Comparison of ENCODE assay signal across 18 cellular contexts in the genomic region with DNA sequence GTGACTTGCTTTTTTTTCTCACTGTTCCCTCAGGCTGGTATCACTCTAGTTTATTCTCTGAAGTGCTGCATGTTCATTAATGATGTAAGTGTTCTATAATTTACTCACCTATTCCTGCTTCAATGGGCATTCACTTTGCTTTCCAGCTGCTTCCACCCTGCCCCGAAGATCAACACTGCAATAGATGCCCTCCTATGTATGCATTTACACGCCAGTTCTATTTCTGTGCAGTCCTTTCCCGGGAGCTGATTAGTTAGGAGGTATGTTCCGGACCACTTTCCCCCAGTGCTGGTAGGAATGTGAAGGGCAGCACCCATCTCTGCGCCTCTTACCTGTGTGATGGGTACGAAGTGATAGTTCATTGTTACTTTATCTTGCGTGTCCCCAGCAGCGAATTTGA.
"Had no signal": no experiment of that assay in that cellular context is flagged by ENCODE, and none has a peak within 500 bp of the region (broad histone marks: within the 10 kb centered on the region; RNA-seq: fewer than 3 reads in every experiment).

No MANE protein-coding gene starts in this region.

- H3K4me1 ChIP-seq: body of pancreas had no signal

- H3K9me3 Mint-ChIP-seq: stimulated activated effector memory CD8-positive, alpha-beta T cell treated with anti-CD3 and anti-CD28 coated beads, Interleukin-12 subunit alpha, Interleukin-12 subunit beta, amount 100 ng/mL, for 72 hours had no signal

- H3K27ac Mint-ChIP-seq: activated naive CD4-positive, alpha-beta T cell treated with anti-CD3 and anti-CD28 coated beads, Interleukin-2, amount 10 ng/mL, durations not matched to agents 7 days and 5 days; stimulated activated effector memory CD8-positive, alpha-beta T cell treated with anti-CD3 and anti-CD28 coated beads, Interleukin-12 subunit alpha, Interleukin-12 subunit beta, amount 100 ng/mL, for 72 hours had no signal

- H3K36me3 ChIP-seq: esophagus muscularis mucosa, ovary had no signal

- H3K27me3 Mint-ChIP-seq: activated naive CD4-positive, alpha-beta T cell treated with anti-CD3 and anti-CD28 coated beads, Interleukin-2, amount 10 ng/mL, durations not matched to agents 7 days and 5 days had no signal

- DNase-seq: activated CD4-positive, alpha-beta T cell treated with anti-CD3 and anti-CD28 coated beads for 1 hour; activated CD4-positive, alpha-beta T cell treated with anti-CD3 and anti-CD28 coated beads, Interleukin-2, amount 50 U/mL, for 4 hours; activated naive CD4-positive, alpha-beta T cell treated with anti-CD3 and anti-CD28 coated beads, Interleukin-2, amount 10 ng/mL, durations not matched to agents 7 days and 5 days; amygdala; body of pancreas; effector CD4-positive, alpha-beta T cell; hippocampal formation; left lung; mesenchymal stem cell; ovary; stimulated activated CD4-positive, alpha-beta T cell treated with anti-CD3 and anti-CD28 coated beads, Interleukin-12 subunit alpha, Interleukin-12 subunit beta, amount 100 ng/mL, for 4 hours; stimulated activated CD4-positive, alpha-beta T cell treated with anti-CD3 and anti-CD28 coated beads, Interleukin-2, amount 100 ng/mL, for 24 hours; tibial artery had no signal

- H3K9me3 ChIP-seq: body of pancreas, esophagus muscularis mucosa, left lung, ovary, tibial artery had no signal

- H3K4me3 Mint-ChIP-seq: activated naive CD4-positive, alpha-beta T cell treated with anti-CD3 and anti-CD28 coated beads, Interleukin-2, amount 10 ng/mL, durations not matched to agents 7 days and 5 days; central memory CD8-positive, alpha-beta T cell; stimulated activated effector memory CD8-positive, alpha-beta T cell treated with anti-CD3 and anti-CD28 coated beads, Interleukin-12 subunit alpha, Interleukin-12 subunit beta, amount 100 ng/mL, for 72 hours had no signal

- H3K27me3 ChIP-seq: body of pancreas, esophagus muscularis mucosa, left lung, ovary, tibial artery had no signal

- H3K4me3 ChIP-seq: body of pancreas, coronary artery, esophagus muscularis mucosa, left lung, ovary, SK-N-MC, tibial artery had no signal

- H3K27ac ChIP-seq: body of pancreas, coronary artery, esophagus muscularis mucosa, left lung, ovary, SK-N-MC, tibial artery had no signal

- ATAC-seq: body of pancreas; left lung; stimulated activated effector memory CD8-positive, alpha-beta T cell treated with anti-CD3 and anti-CD28 coated beads, Interleukin-12 subunit alpha, Interleukin-12 subunit beta, amount 100 ng/mL, for 72 hours had no signal
